10 cellular contexts compared by ENCODE assay signal in the genomic region with DNA sequence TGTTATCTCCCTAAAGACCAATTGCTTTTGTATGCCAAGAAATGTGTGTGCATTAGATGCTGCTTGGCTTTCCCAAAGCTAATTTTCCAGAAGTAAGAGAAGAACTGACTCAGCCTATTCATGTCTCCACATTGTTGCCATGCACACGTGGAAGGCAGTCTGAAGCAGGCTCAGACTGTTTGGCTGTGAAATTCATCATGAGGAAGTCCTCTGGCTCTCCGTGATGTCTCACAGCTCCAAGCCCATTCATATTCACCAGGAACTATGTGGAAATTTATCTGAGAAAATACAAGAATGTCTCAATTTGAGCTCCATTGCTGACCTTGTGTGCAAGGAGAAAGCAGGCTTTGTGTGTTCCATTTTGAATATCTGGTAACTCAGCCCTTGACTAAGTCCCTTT.
DNase-seq lines count a peak whose midpoint lies in the region; ATAC-seq and TF ChIP-seq lines count a peak whose summit lies in the region.
"Had no signal": no experiment of that assay in that cellular context is flagged by ENCODE, and none has a peak within 500 bp of the region (broad histone marks: within the 10 kb centered on the region; RNA-seq: fewer than 3 reads in every experiment).

No MANE protein-coding gene starts in this region.

- DNase-seq in EH (ENCODE audit: low read depth) (peak; percentile 44), RWPE2 (ENCODE audit: low spot score) (no peak)
- DNase-seq in stimulated activated CD4-positive, alpha-beta T cell treated with anti-CD3 and anti-CD28 coated beads, Interleukin-15, amount 100 ng/mL, for 24 hours = no peak
- DNase-seq: activated naive CD8-positive, alpha-beta T cell treated with anti-CD3 and anti-CD28 coated beads, Interleukin-2, amount 10 ng/mL, durations not matched to agents 7 days and 5 days had no signal

- TF ChIP-seq CTCF in RWPE2 (IDR thresholded peaks at IDR 0.05; ENCODE audit: poor library complexity, severe bottlenecking) = no peak

- no peaks in the 10 kb centered on the region for H3K27me3 ChIP-seq in RWPE2 (ENCODE audit: insufficient read depth, poor library complexity, severe bottlenecking)
- H3K27me3 ChIP-seq in neuron (ENCODE audit: insufficient read depth, low read length) = no peaks in the 10 kb centered on the region
- H3K27me3 ChIP-seq: BLaER1 treated with 17β-estradiol and CSF1 and Interleukin-3, amounts not matched to agents 10 nM and 100 nM had no signal

- H3K4me1 ChIP-seq in RWPE2 (ENCODE audit: insufficient read depth, poor library complexity, severe bottlenecking) = peaks cover 5% of the 10 kb centered on the region
- H3K4me1 ChIP-seq in neuron (ENCODE audit: insufficient read depth, low read length) = peaks cover 17% of the 10 kb centered on the region

- H2AFZ ChIP-seq in neuron (ENCODE audit: low read depth, low read length) = peak overlapping the region; percentile 52

- H3K4me3 ChIP-seq in RWPE2 (ENCODE audit: severe bottlenecking) (no peak overlapping the region), neuron (ENCODE audit: low read length) (no peak overlapping the region)
- H3K4me3 ChIP-seq: BLaER1 treated with 17β-estradiol and CSF1 and Interleukin-3, amounts not matched to agents 10 nM and 100 nM had no signal

- no peaks in the 10 kb centered on the region for H3K36me3 ChIP-seq in RWPE2 (ENCODE audit: low read depth)
- no peaks in the 10 kb centered on the region for H3K36me3 ChIP-seq in neuron (ENCODE audit: insufficient read depth, low read length)
- H3K36me3 ChIP-seq: BLaER1 treated with 17β-estradiol and CSF1 and Interleukin-3, amounts not matched to agents 10 nM and 100 nM had no signal

- H3K9me3 ChIP-seq in RWPE2 (ENCODE audit: severe bottlenecking) (no peaks in the 10 kb centered on the region), neuron (ENCODE audit: low read length) (no peaks in the 10 kb centered on the region)
- H3K9me3 ChIP-seq: BLaER1 treated with 17β-estradiol and CSF1 and Interleukin-3, amounts not matched to agents 10 nM and 100 nM had no signal

- ATAC-seq in RWPE2 (ENCODE audit: low read depth) = 0 out of 3 replicates have a peak, but pooled peaks have one; percentile 38
- ATAC-seq in esophagus mucosa = peak; percentile 72
- no peak for ATAC-seq in HG03378 (IDR thresholded peaks at IDR 0.05; ENCODE audit: unreplicated experiment)
- ATAC-seq in GM18861 (IDR thresholded peaks at IDR 0.05; ENCODE audit: unreplicated experiment) = no peak
- ATAC-seq in GM18502 (IDR thresholded peaks at IDR 0.05; ENCODE audit: poor library complexity, unreplicated experiment) = no peak

- no peak overlapping the region for H3K27ac ChIP-seq in RWPE2 (ENCODE audit: poor library complexity, severe bottlenecking)
- H3K27ac ChIP-seq: BLaER1 treated with 17β-estradiol and CSF1 and Interleukin-3, amounts not matched to agents 10 nM and 100 nM had no signal

Comparison
In these comparisons a context has a peak if more than half of its experiments do, and no peak if none do; other contexts are left out.
1. ATAC-seq: peak in RWPE2 (single experiment) and esophagus mucosa (single experiment); none in HG03378 (single experiment), GM18861 (single experiment) and GM18502 (single experiment).